In the genomic region with DNA sequence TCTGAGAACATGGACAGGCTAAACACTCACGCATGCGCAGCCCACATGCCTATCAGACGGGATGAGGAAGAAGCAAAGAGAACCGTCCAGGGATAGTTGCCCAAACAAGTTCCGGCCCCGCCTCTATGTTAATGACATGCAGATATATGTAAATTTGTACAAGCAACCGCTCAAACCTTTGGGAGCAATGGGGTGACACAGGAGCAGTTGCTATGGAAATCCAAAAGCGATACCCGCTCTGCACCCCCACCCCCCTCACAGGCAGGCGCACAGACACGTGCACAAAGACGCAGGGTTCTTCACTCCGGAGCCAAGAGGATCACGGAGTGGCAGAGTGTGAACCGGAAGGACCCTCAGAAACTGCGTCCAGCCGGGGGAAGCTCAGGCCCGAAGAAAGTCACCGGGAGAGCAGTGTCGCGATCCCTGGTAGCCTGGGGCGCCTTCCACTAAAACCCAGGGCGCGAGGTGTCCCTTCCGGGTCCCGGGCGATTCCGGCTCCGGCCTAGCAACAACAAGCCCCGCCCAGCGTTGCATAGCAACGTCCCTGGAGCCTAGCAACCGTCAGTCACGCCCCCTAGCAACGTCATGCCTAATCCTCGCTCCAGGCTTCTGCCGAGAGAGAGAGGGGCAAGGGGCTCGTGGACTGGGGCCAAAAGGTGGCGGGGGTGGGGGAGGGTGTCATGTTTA, we compare ENCODE assay signal across 8 cellular contexts. TPM values are rescaled to one million over a fixed set of nuclear protein-coding genes. Genes with fewer than 3 reads are reported as not detected.
DNase-seq lines count a peak whose midpoint lies in the region; ATAC-seq and TF ChIP-seq lines count a peak whose summit lies in the region.

No MANE protein-coding gene starts in this region.

- no peaks in the 10 kb centered on the region for H3K27me3 ChIP-seq in lower lobe of right lung (ENCODE audit: low read depth)

- H3K36me3 ChIP-seq in lower lobe of right lung = no peaks in the 10 kb centered on the region

- POLR2A ChIA-PET in AG04449 (lab: Yijun Ruan, JAX) = interaction anchor here (0.8 to 2.8 kb wide), 9 partner anchors 10 to 239 kb away, joined by 3 to 15 read pairs (median 4); partner anchors contain the start of gene PTP4A2
- POLR2A ChIA-PET in activated CD4-positive, alpha-beta memory T cell treated with anti-CD3 and anti-CD28 coated beads, Interleukin-2, amount 10 ng/mL, durations not matched to agents 7 days and 5 days (lab: Charles Lee) = interaction anchor here (0.9 to 1.8 kb wide), 13 partner anchors 21 to 492 kb away, joined by 3 to 8 read pairs (median 4); partner anchors contain the start of genes PEF1, SNRNP40 and ZCCHC17

- no peaks in the 10 kb centered on the region for H3K4me1 ChIP-seq in lower lobe of right lung

- peak overlapping the region; percentile 84 for H3K4me3 Mint-ChIP-seq in activated CD4-positive, alpha-beta memory T cell treated with anti-CD3 and anti-CD28 coated beads, Interleukin-2, amount 10 ng/mL, durations not matched to agents 7 days and 5 days

- no peaks in the 10 kb centered on the region for H3K36me3 Mint-ChIP-seq in activated CD4-positive, alpha-beta memory T cell treated with anti-CD3 and anti-CD28 coated beads, Interleukin-2, amount 10 ng/mL, durations not matched to agents 7 days and 5 days (ENCODE audit: low read depth)

- H3K27ac ChIP-seq in lower lobe of right lung = peak overlapping the region; percentile 88

- intact Hi-C loops in lower lobe of right lung (cut with DNase I) = no loop called here

- H3K4me3 ChIP-seq in AG04449 (ENCODE audit: low read depth, low read length) (peak overlapping the region; percentile 76), lower lobe of right lung (peak overlapping the region; percentile 66)

- peak; percentile 63 for ATAC-seq in GM18907 (IDR thresholded peaks at IDR 0.05; ENCODE audit: unreplicated experiment)
- peak; percentile 74 for ATAC-seq in HG03175 (IDR thresholded peaks at IDR 0.05; ENCODE audit: unreplicated experiment)
- ATAC-seq in lower lobe of right lung = peak; percentile 93 to 95

- peaks cover 16% of the 10 kb centered on the region for H3K4me1 Mint-ChIP-seq in activated CD4-positive, alpha-beta memory T cell treated with anti-CD3 and anti-CD28 coated beads, Interleukin-2, amount 10 ng/mL, durations not matched to agents 7 days and 5 days

- CTCF ChIA-PET in AG04449 (lab: Yijun Ruan, JAX) = interaction anchor here (0.6 to 4.7 kb wide), 48 partner anchors 10 to 630 kb away, joined by 3 to 73 read pairs (median 5); partner anchors contain the start of genes PEF1, SPOCD1 and TMEM39B
- CTCF ChIA-PET in activated CD4-positive, alpha-beta memory T cell treated with anti-CD3 and anti-CD28 coated beads, Interleukin-2, amount 10 ng/mL, durations not matched to agents 7 days and 5 days (lab: Charles Lee) = interaction anchor here (0.6 to 2.8 kb wide), 47 partner anchors 10 to 394 kb away, joined by 3 to 45 read pairs (median 6); partner anchors contain the start of genes ADGRB2, COL16A1, KPNA6 and PEF1

- H3K9me3 ChIP-seq in lower lobe of right lung = no peaks in the 10 kb centered on the region

- TF ChIP-seq CTCF in AG04449 (IDR thresholded peaks at IDR 0.05; ENCODE audit: insufficient read depth, low read length, missing control alignments) (no peak), lower lobe of right lung (IDR thresholded peaks at IDR 0.05) (no peak)

- DNase-seq in AG04449 (ENCODE audit: low read depth, low spot score) (peak; percentile 26), NCI-H774 (lab: John Stamatoyannopoulos, UW) (peak; percentile 92), ecto neural progenitor cell (ENCODE audit: low spot score) (peak; percentile 98), lower lobe of right lung (peak; percentile 95)
- DNase-seq in activated CD4-positive, alpha-beta memory T cell treated with anti-CD3 and anti-CD28 coated beads, Interleukin-2, amount 10 ng/mL, durations not matched to agents 7 days and 5 days = peak; percentile 95
- peak; percentile 90 to 95 for DNase-seq in stimulated activated CD4-positive, alpha-beta T cell treated with anti-CD3 and anti-CD28 coated beads, Interleukin-4, amount 100 ng/mL, for 48 hours (ENCODE audit: low read depth in 2 of 2)

- H3K27me3 Mint-ChIP-seq in activated CD4-positive, alpha-beta memory T cell treated with anti-CD3 and anti-CD28 coated beads, Interleukin-2, amount 10 ng/mL, durations not matched to agents 7 days and 5 days = peaks cover 5% of the 10 kb centered on the region

- H3K9me3 Mint-ChIP-seq in activated CD4-positive, alpha-beta memory T cell treated with anti-CD3 and anti-CD28 coated beads, Interleukin-2, amount 10 ng/mL, durations not matched to agents 7 days and 5 days = no peaks in the 10 kb centered on the region

- H3K27ac Mint-ChIP-seq in activated CD4-positive, alpha-beta memory T cell treated with anti-CD3 and anti-CD28 coated beads, Interleukin-2, amount 10 ng/mL, durations not matched to agents 7 days and 5 days = peak overlapping the region; percentile 86

RNA-seq across cellular contexts. Expression of gene ADGRB2, which starts 24.1 kb away (rescaled TPM):
- total RNA-seq in activated CD4-positive, alpha-beta memory T cell treated with anti-CD3 and anti-CD28 coated beads, Interleukin-2, amount 10 ng/mL, durations not matched to agents 7 days and 5 days = under 1 TPM; 0.68 to 0.81 TPM
- total RNA-seq in lower lobe of right lung = 1.1 TPM

RNA-seq across cellular contexts. Expression of gene SPOCD1, which starts 27.5 kb away (rescaled TPM):
- under 1 TPM; 0.08 to 0.15 TPM for total RNA-seq in activated CD4-positive, alpha-beta memory T cell treated with anti-CD3 and anti-CD28 coated beads, Interleukin-2, amount 10 ng/mL, durations not matched to agents 7 days and 5 days
- total RNA-seq in lower lobe of right lung = 21.6 TPM

Comparison
In these comparisons a context has a peak if more than half of its experiments do, and no peak if none do; other contexts are left out.
1. Peak in every context shown above with its lines: DNase-seq, ATAC-seq, H3K4me3 ChIP-seq and H3K27ac ChIP-seq.
2. DNase-seq: peak in every context shown above with its lines; median percentile 98 in ecto neural progenitor cell; 95 in activated CD4-positive, alpha-beta memory T cell treated with anti-CD3 and anti-CD28 coated beads, Interleukin-2, amount 10 ng/mL, durations not matched to agents 7 days and 5 days; 95 in lower lobe of right lung; 92 in stimulated activated CD4-positive, alpha-beta T cell treated with anti-CD3 and anti-CD28 coated beads, Interleukin-4, amount 100 ng/mL, for 48 hours; 92 in NCI-H774; 26 in AG04449.
3. RNA of gene SPOCD1, which starts 27.5 kb away (total RNA-seq): 21.6 TPM in lower lobe of right lung (single experiment); 0.08 to 0.15 TPM in activated CD4-positive, alpha-beta memory T cell treated with anti-CD3 and anti-CD28 coated beads, Interleukin-2, amount 10 ng/mL, durations not matched to agents 7 days and 5 days; every median in the first group is over 10 times any median in the second.